ENCODE assay signal across 1 cellular context in the genomic region with DNA sequence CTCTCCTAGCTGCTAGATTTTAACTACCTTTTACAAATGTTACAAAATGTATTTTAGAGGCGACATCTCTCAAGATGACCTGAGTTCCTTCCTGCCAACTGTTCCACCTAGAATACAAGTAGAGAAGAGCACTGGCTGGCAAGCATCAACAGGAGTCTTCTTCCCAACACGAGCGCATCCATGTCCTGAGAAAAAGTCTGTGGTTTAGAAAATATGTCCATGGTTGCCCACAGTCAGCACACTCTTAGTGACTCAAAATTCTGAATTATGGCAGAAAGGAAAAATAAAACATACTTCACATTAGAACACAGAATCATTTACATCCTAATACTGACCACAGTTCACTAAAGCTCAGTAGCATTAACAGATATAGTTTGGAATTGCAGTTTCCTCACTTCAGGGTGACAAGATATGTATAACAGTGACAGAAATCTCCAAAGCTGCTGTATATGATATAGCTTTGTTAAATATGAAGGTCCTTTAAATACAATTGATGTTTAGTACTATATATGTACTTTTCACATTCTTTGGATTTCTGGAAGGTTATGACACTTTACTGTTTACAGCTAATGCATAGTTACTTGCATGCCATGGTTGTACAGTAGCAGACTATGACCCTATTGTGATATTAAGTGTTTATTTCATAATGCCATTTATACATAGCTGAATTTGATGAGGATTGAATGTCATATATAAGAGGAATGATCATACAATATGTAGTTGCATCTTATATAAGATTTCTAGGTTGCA.
TF ChIP-seq lines count a peak whose summit lies in the region.

No MANE protein-coding gene starts in this region.

TF ChIP-seq in IMR-90, 13 proteins besides CTCF, POLR2A, EP300 and RAD21:
- TF ChIP-seq BHLHE40 (IDR thresholded peaks at IDR 0.05; ENCODE audit: low read depth, low read length): no peak
- TF ChIP-seq, protein P1, sequence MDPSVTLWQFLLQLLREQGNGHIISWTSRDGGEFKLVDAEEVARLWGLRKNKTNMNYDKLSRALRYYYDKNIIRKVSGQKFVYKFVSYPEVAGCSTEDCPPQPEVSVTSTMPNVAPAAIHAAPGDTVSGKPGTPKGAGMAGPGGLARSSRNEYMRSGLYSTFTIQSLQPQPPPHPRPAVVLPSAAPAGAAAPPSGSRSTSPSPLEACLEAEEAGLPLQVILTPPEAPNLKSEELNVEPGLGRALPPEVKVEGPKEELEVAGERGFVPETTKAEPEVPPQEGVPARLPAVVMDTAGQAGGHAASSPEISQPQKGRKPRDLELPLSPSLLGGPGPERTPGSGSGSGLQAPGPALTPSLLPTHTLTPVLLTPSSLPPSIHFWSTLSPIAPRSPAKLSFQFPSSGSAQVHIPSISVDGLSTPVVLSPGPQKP (IDR thresholded peaks at IDR 0.05; ENCODE audit: borderline replicate concordance, low read depth, low read length): no peak
- no peak for TF ChIP-seq SMC3 (IDR thresholded peaks at IDR 0.05; ENCODE audit: low read depth, low read length)
- no peak for TF ChIP-seq CHD1 (IDR thresholded peaks at IDR 0.05; ENCODE audit: low read depth, low read length)
